1 cellular context compared by ENCODE assay signal in the genomic region with DNA sequence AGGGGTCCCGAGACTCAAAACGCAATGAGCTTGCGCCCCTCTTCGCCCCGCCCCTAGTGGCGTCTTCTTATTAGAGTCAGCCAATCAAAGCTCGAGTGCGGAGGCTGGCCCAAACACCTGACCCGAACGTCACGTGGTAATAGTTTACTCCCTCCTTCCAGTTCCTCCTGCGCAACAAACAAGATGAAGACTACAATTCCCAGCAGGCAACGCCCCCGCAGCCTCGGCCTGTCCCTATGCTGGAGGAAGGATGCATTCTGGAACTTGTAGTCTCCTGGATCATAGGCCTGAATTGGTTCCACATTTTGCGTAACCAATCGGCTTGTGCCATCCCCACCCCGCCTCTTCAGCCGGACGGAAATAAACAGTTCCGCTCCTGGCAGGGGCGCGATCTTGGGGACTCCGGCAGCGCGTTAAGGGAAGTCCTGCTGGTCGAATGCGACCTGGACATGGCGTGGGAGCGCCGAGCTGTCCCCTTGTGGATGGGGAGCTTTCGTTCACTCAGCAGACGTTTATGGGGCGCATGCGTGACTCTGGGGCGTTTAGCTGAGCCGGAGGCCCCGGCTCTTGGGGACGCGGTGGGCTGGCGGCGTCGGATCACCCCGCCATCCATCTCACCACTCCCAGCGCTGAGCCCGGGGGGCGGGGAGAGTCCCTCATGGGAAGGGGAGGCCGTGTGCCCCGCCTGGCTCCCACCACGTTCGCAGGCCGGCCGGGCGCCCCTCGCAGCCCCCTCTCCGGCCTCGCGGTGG.
TF ChIP-seq lines count a peak whose summit lies in the region.

A gene (minus strand): TSS at position 26 of the 752 bp plus-strand sequence. CDS start 38 bp downstream, outside the sequence.

TF ChIP-seq in K562, 482 proteins besides CTCF, POLR2A, EP300 and RAD21 (continued from another document and continues in another):
- TF ChIP-seq, protein P1, sequence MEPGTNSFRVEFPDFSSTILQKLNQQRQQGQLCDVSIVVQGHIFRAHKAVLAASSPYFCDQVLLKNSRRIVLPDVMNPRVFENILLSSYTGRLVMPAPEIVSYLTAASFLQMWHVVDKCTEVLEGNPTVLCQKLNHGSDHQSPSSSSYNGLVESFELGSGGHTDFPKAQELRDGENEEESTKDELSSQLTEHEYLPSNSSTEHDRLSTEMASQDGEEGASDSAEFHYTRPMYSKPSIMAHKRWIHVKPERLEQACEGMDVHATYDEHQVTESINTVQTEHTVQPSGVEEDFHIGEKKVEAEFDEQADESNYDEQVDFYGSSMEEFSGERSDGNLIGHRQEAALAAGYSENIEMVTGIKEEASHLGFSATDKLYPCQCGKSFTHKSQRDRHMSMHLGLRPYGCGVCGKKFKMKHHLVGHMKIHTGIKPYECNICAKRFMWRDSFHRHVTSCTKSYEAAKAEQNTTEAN (CRISPR knock-in tag; IDR thresholded peaks at IDR 0.05) = no peak
- TF ChIP-seq, protein P2, sequence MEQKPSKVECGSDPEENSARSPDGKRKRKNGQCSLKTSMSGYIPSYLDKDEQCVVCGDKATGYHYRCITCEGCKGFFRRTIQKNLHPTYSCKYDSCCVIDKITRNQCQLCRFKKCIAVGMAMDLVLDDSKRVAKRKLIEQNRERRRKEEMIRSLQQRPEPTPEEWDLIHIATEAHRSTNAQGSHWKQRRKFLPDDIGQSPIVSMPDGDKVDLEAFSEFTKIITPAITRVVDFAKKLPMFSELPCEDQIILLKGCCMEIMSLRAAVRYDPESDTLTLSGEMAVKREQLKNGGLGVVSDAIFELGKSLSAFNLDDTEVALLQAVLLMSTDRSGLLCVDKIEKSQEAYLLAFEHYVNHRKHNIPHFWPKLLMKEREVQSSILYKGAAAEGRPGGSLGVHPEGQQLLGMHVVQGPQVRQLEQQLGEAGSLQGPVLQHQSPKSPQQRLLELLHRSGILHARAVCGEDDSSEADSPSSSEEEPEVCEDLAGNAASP (IDR thresholded peaks at IDR 0.05) = no peak
- TF ChIP-seq SMC3 (conservative IDR thresholded peaks at IDR 0.05; ENCODE audit: insufficient read depth, low read depth, low read length) (0 out of 2 replicates have a peak, but pooled peaks have one; percentile 10), ZNF324 (CRISPR knock-in tag; IDR thresholded peaks at IDR 0.05) (0 out of 2 replicates have a peak, but pooled peaks have one; percentile 40), MEF2D (tag; conservative IDR thresholded peaks at IDR 0.05; ENCODE audit: low read depth) (no peak; the same call in 1 of the 2 replicates), TFAM (CRISPR knock-in tag; conservative IDR thresholded peaks at IDR 0.05) (no peak), RBM22 (IDR thresholded peaks at IDR 0.05; ENCODE audit: low read depth, low read length, poor library complexity, severe bottlenecking) (no peak), RBM17 (IDR thresholded peaks at IDR 0.05; ENCODE audit: borderline replicate concordance, low read depth, low read length) (no peak), ESRRA (IDR thresholded peaks at IDR 0.05; ENCODE audit: borderline replicate concordance, low read depth) (peak; percentile 52; the same call in 1 of the 2 replicates), ESRRB (CRISPR knock-in tag; IDR thresholded peaks at IDR 0.05; ENCODE audit: borderline replicate concordance) (no peak), ATF1 (CRISPR knock-in tag; IDR thresholded peaks at IDR 0.05) (no peak), ATF1 (tag; IDR thresholded peaks at IDR 0.05) (peak; percentile 87), XRCC3 (IDR thresholded peaks at IDR 0.05) (no peak), TCF7 (IDR thresholded peaks at IDR 0.05; ENCODE audit: borderline replicate concordance) (no peak), CREM (IDR thresholded peaks at IDR 0.05; ENCODE audit: low read depth) (peak; percentile 87), ARNT (IDR thresholded peaks at IDR 0.05) (0 out of 4 replicates have a peak, but pooled peaks of 1 of the 2 experiments have one; percentile 16), GATAD2A (IDR thresholded peaks at IDR 0.05) (no peak), ETV1 (tag; conservative IDR thresholded peaks at IDR 0.05; ENCODE audit: low read depth) (peak; percentile 95), XRCC4 (IDR thresholded peaks at IDR 0.05; ENCODE audit: extremely low read depth, insufficient read depth, insufficient read length) (no peak), RBM14 (IDR thresholded peaks at IDR 0.05; ENCODE audit: borderline replicate concordance, insufficient read depth, low read depth, low read length) (0 out of 2 replicates have a peak, but pooled peaks have one; percentile 89), MEF2A (IDR thresholded peaks at IDR 0.05; ENCODE audit: control insufficient read depth, low read depth, low read length) (0 out of 2 replicates have a peak, but pooled peaks have one; percentile 6), FUS (optimal IDR thresholded peaks at IDR 0.05; ENCODE audit: low read depth, low read length) (no peak), ZNF780A (CRISPR knock-in tag; IDR thresholded peaks at IDR 0.05) (no peak), ZNF134 (CRISPR knock-in tag; conservative IDR thresholded peaks at IDR 0.05) (no peak), MCM5 (IDR thresholded peaks at IDR 0.05; ENCODE audit: low read depth) (no peak), ZNF436 (CRISPR knock-in tag; IDR thresholded peaks at IDR 0.05) (no peak), HMG20A (CRISPR knock-in tag; conservative IDR thresholded peaks at IDR 0.05) (no peak), ZNF354B (CRISPR knock-in tag; IDR thresholded peaks at IDR 0.05) (no peak), ZNF41 (CRISPR knock-in tag; conservative IDR thresholded peaks at IDR 0.05) (no peak), PPARD (CRISPR knock-in tag; IDR thresholded peaks at IDR 0.05) (no peak), HMG20B (CRISPR knock-in tag; IDR thresholded peaks at IDR 0.05) (no peak), KAT8 (IDR thresholded peaks at IDR 0.05; ENCODE audit: low read depth) (no peak), CREBBP (IDR thresholded peaks at IDR 0.05; ENCODE audit: low read depth, low read length) (no peak), ZNF79 (CRISPR knock-in tag; IDR thresholded peaks at IDR 0.05; ENCODE audit: low read depth) (no peak), ZNF584 (CRISPR knock-in tag; IDR thresholded peaks at IDR 0.05; ENCODE audit: low read depth) (peak; percentile 85), SREBF1 (IDR thresholded peaks at IDR 0.05; ENCODE audit: borderline replicate concordance, low read depth, low read length) (peak; percentile 94), WHSC1 (IDR thresholded peaks at IDR 0.05; ENCODE audit: low read length) (no peak), FOXJ2 (tag; IDR thresholded peaks at IDR 0.05) (peak; percentile 84), TEAD2 (tag; IDR thresholded peaks at IDR 0.05) (no peak), SP1 (CRISPR knock-in tag; IDR thresholded peaks at IDR 0.05) (peak; percentile 89), TAF15 (IDR thresholded peaks at IDR 0.05; ENCODE audit: low read depth, low read length) (peak; percentile 74; the same call in 1 of the 2 replicates), ZNF707 (CRISPR knock-in tag; conservative IDR thresholded peaks at IDR 0.05) (no peak), SAFB2 (IDR thresholded peaks at IDR 0.05; ENCODE audit: borderline replicate concordance, low read depth, low read length, severe bottlenecking) (no peak), NR3C1 (CRISPR knock-in tag; IDR thresholded peaks at IDR 0.05) (no peak), GTF2A2 (tag; IDR thresholded peaks at IDR 0.05) (no peak)
- TF ChIP-seq, protein P3, sequence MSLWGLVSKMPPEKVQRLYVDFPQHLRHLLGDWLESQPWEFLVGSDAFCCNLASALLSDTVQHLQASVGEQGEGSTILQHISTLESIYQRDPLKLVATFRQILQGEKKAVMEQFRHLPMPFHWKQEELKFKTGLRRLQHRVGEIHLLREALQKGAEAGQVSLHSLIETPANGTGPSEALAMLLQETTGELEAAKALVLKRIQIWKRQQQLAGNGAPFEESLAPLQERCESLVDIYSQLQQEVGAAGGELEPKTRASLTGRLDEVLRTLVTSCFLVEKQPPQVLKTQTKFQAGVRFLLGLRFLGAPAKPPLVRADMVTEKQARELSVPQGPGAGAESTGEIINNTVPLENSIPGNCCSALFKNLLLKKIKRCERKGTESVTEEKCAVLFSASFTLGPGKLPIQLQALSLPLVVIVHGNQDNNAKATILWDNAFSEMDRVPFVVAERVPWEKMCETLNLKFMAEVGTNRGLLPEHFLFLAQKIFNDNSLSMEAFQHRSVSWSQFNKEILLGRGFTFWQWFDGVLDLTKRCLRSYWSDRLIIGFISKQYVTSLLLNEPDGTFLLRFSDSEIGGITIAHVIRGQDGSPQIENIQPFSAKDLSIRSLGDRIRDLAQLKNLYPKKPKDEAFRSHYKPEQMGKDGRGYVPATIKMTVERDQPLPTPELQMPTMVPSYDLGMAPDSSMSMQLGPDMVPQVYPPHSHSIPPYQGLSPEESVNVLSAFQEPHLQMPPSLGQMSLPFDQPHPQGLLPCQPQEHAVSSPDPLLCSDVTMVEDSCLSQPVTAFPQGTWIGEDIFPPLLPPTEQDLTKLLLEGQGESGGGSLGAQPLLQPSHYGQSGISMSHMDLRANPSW (CRISPR knock-in tag; IDR thresholded peaks at IDR 0.05) = no peak
- TF ChIP-seq, protein P4, sequence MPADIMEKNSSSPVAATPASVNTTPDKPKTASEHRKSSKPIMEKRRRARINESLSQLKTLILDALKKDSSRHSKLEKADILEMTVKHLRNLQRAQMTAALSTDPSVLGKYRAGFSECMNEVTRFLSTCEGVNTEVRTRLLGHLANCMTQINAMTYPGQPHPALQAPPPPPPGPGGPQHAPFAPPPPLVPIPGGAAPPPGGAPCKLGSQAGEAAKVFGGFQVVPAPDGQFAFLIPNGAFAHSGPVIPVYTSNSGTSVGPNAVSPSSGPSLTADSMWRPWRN (IDR thresholded peaks at IDR 0.05; ENCODE audit: low read depth) = no peak
- TF ChIP-seq, protein P5, sequence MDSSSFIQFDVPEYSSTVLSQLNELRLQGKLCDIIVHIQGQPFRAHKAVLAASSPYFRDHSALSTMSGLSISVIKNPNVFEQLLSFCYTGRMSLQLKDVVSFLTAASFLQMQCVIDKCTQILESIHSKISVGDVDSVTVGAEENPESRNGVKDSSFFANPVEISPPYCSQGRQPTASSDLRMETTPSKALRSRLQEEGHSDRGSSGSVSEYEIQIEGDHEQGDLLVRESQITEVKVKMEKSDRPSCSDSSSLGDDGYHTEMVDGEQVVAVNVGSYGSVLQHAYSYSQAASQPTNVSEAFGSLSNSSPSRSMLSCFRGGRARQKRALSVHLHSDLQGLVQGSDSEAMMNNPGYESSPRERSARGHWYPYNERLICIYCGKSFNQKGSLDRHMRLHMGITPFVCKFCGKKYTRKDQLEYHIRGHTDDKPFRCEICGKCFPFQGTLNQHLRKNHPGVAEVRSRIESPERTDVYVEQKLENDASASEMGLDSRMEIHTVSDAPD (CRISPR knock-in tag; IDR thresholded peaks at IDR 0.05) = no peak
- TF ChIP-seq, protein P6, sequence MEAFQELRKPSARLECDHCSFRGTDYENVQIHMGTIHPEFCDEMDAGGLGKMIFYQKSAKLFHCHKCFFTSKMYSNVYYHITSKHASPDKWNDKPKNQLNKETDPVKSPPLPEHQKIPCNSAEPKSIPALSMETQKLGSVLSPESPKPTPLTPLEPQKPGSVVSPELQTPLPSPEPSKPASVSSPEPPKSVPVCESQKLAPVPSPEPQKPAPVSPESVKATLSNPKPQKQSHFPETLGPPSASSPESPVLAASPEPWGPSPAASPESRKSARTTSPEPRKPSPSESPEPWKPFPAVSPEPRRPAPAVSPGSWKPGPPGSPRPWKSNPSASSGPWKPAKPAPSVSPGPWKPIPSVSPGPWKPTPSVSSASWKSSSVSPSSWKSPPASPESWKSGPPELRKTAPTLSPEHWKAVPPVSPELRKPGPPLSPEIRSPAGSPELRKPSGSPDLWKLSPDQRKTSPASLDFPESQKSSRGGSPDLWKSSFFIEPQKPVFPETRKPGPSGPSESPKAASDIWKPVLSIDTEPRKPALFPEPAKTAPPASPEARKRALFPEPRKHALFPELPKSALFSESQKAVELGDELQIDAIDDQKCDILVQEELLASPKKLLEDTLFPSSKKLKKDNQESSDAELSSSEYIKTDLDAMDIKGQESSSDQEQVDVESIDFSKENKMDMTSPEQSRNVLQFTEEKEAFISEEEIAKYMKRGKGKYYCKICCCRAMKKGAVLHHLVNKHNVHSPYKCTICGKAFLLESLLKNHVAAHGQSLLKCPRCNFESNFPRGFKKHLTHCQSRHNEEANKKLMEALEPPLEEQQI (IDR thresholded peaks at IDR 0.05) = no peak
- TF ChIP-seq, protein P7, sequence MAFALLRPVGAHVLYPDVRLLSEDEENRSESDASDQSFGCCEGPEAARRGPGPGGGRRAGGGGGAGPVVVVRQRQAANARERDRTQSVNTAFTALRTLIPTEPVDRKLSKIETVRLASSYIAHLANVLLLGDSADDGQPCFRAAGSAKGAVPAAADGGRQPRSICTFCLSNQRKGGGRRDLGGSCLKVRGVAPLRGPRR (CRISPR knock-in tag; IDR thresholded peaks at IDR 0.05) = no peak
- TF ChIP-seq, protein P8, sequence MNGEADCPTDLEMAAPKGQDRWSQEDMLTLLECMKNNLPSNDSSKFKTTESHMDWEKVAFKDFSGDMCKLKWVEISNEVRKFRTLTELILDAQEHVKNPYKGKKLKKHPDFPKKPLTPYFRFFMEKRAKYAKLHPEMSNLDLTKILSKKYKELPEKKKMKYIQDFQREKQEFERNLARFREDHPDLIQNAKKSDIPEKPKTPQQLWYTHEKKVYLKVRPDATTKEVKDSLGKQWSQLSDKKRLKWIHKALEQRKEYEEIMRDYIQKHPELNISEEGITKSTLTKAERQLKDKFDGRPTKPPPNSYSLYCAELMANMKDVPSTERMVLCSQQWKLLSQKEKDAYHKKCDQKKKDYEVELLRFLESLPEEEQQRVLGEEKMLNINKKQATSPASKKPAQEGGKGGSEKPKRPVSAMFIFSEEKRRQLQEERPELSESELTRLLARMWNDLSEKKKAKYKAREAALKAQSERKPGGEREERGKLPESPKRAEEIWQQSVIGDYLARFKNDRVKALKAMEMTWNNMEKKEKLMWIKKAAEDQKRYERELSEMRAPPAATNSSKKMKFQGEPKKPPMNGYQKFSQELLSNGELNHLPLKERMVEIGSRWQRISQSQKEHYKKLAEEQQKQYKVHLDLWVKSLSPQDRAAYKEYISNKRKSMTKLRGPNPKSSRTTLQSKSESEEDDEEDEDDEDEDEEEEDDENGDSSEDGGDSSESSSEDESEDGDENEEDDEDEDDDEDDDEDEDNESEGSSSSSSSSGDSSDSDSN (IDR thresholded peaks at IDR 0.05; ENCODE audit: borderline replicate concordance in 1 of 2, low read depth in 2 of 2, low read length in 2 of 2) = 0 out of 4 replicates have a peak, but pooled peaks of 1 of the 2 experiments have one; percentile 9
- TF ChIP-seq, protein P9, sequence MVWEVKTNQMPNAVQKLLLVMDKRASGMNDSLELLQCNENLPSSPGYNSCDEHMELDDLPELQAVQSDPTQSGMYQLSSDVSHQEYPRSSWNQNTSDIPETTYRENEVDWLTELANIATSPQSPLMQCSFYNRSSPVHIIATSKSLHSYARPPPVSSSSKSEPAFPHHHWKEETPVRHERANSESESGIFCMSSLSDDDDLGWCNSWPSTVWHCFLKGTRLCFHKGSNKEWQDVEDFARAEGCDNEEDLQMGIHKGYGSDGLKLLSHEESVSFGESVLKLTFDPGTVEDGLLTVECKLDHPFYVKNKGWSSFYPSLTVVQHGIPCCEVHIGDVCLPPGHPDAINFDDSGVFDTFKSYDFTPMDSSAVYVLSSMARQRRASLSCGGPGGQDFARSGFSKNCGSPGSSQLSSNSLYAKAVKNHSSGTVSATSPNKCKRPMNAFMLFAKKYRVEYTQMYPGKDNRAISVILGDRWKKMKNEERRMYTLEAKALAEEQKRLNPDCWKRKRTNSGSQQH (CRISPR knock-in tag; IDR thresholded peaks at IDR 0.05) = no peak
